ENCODE assay signal across 14 cellular contexts in genomic region chr2:30472326-30472725, GRCh38. TPM values are rescaled to one million over a fixed set of nuclear protein-coding genes. Genes with fewer than 3 reads are reported as not detected.
DNase-seq lines count a peak whose midpoint lies in the region; ATAC-seq, FAIRE-seq and TF ChIP-seq lines count a peak whose summit lies in the region.
"Had no signal": no experiment of that assay in that cellular context is flagged by ENCODE, and none has a peak within 500 bp of the region (broad histone marks: within the 10 kb centered on the region; RNA-seq: fewer than 3 reads in every experiment).

No MANE protein-coding gene starts in this region.

- H3K79me2 ChIP-seq in K562 (ENCODE audit: control insufficient read depth, insufficient read depth, low read length) = peaks cover 76% of the 10 kb centered on the region

- H3K36me3 ChIP-seq in K562 (ENCODE audit: control insufficient read depth, insufficient read depth, low read length) (0 out of 3 replicates have a peak, but pooled peaks cover 4% of the 10 kb centered on the region), vagina (no peaks in the 10 kb centered on the region), testis (ENCODE audit: low read depth, missing control alignments) (no peaks in the 10 kb centered on the region)
- H3K36me3 ChIP-seq: BE2C had no signal

- peaks cover 5% of the 10 kb centered on the region for H3K9me3 Mint-ChIP-seq in natural killer cell treated with Interleukin-12 subunit alpha and Interleukin-12 subunit beta and Interleukin-15 and Interleukin-18, amount 100 ng/mL, for 72 hours
- H3K9me3 Mint-ChIP-seq in natural killer cell = no peaks in the 10 kb centered on the region

- H3K9ac ChIP-seq in K562 (ENCODE audit: insufficient read depth in 1 of 2, low read depth in 2 of 2, low read length in 2 of 2) = no peak overlapping the region
- H3K9ac ChIP-seq: SK-N-SH had no signal

- peak in 1 of 2 donors; percentile 66 for ATAC-seq in natural killer cell treated with Interleukin-12 subunit alpha and Interleukin-12 subunit beta and Interleukin-15 and Interleukin-18, amount 100 ng/mL, for 72 hours
- ATAC-seq in natural killer cell = no peak
- ATAC-seq in K562 = no peak
- ATAC-seq: activated CD4-positive, CD25-positive, alpha-beta regulatory T cell treated with anti-CD3 and anti-CD28 coated beads, Interleukin-2, amount 50 U/mL, for 24 hours; GM23338 had no signal

- no TSS peak for BruUV-seq in K562 (replicated peaks; lab: Mats Ljungman, UMichigan)

- peaks cover 16% of the 10 kb centered on the region for H3K36me3 Mint-ChIP-seq in natural killer cell treated with Interleukin-12 subunit alpha and Interleukin-12 subunit beta and Interleukin-15 and Interleukin-18, amount 100 ng/mL, for 72 hours
- H3K36me3 Mint-ChIP-seq in natural killer cell = no peaks in the 10 kb centered on the region

- no peaks in the 10 kb centered on the region for H3K4me1 ChIP-seq in K562 (replicated peaks in 1 of 2; ENCODE audit: control insufficient read depth in 2 of 2, insufficient read depth in 2 of 2, low read length in 2 of 2)
- peaks cover 14% of the 10 kb centered on the region for H3K4me1 ChIP-seq in vagina
- no peaks in the 10 kb centered on the region for H3K4me1 ChIP-seq in testis
- H3K4me1 ChIP-seq: BE2C had no signal

- intact Hi-C loops in natural killer cell (cut with micrococcal nuclease) = loop anchor here (5.0 kb wide), 1 partner anchor 265 kb away; no protein-coding TSS in a partner anchor
- intact Hi-C loops in K562 (cut with micrococcal nuclease) = no loop called here
- intact Hi-C loops in vagina (cut with DNase I) = no loop called here
- intact Hi-C loops in testis (cut with DNase I; ENCODE audit: low total_unique reads) = no loop called here

- H3K9me3 ChIP-seq in K562 (replicated peaks; ENCODE audit: control insufficient read depth, insufficient read depth, low read depth, low read length) (no peaks in the 10 kb centered on the region), vagina (no peaks in the 10 kb centered on the region), testis (no peaks in the 10 kb centered on the region)
- H3K9me3 ChIP-seq: BE2C, SK-N-SH had no signal

- H3K9me1 ChIP-seq in K562 (ENCODE audit: control insufficient read depth, insufficient read depth, low read length) = no peaks in the 10 kb centered on the region

- peaks cover 29 to 40% of the 10 kb centered on the region in 2 donors for H3K4me1 Mint-ChIP-seq in natural killer cell treated with Interleukin-12 subunit alpha and Interleukin-12 subunit beta and Interleukin-15 and Interleukin-18, amount 100 ng/mL, for 72 hours (ENCODE audit: low read depth in 2 of 2)
- peaks cover 17 to 21% of the 10 kb centered on the region in 2 donors for H3K4me1 Mint-ChIP-seq in natural killer cell

- CTCF ChIA-PET in K562 (lab: Yijun Ruan, JAX; ENCODE audit: low intra/inter-chr PET ratio) = no interaction called here

- TF ChIP-seq CTCF in natural killer cell (IDR thresholded peaks at IDR 0.05) (no peak), NB4 (IDR thresholded peaks at IDR 0.05; ENCODE audit: low read depth, low read length) (no peak), K562 (IDR thresholded peaks at IDR 0.05 in 2 of 3, conservative IDR thresholded peaks at IDR 0.05 in 1 of 3; ENCODE audit: insufficient read depth in 2 of 3, low read depth in 1 of 3, low read length in 3 of 3) (no peak; a peak in 1 of 6 replicates), vagina (IDR thresholded peaks at IDR 0.05) (no peak), testis (IDR thresholded peaks at IDR 0.05) (no peak)

- no peak for FAIRE-seq in K562 (lab: Jason Lieb, UNC)

- H2AFZ ChIP-seq in K562 (ENCODE audit: low read depth, low read length) = no peak overlapping the region
- H2AFZ ChIP-seq: GM23338 had no signal

- H3K4me3 ChIP-seq in NB4 (ENCODE audit: low read depth, low read length) (no peak overlapping the region), K562 (no peak overlapping the region), vagina (no peak overlapping the region), testis (no peak overlapping the region)
- H3K4me3 ChIP-seq: GM23338 had no signal

- no peak overlapping the region for H3K27ac ChIP-seq in K562 (ENCODE audit: extremely low read depth, low read depth, low read length)
- H3K27ac ChIP-seq in vagina = peak overlapping the region; percentile 34
- no peak overlapping the region for H3K27ac ChIP-seq in testis

- no peak overlapping the region for H3K4me2 ChIP-seq in K562 (ENCODE audit: insufficient read depth, low read length)
- H3K4me2 ChIP-seq: GM23338, SK-N-SH had no signal

- H3K4me3 Mint-ChIP-seq in natural killer cell treated with Interleukin-12 subunit alpha and Interleukin-12 subunit beta and Interleukin-15 and Interleukin-18, amount 100 ng/mL, for 72 hours = peak overlapping the region; percentile 1
- no peak overlapping the region for H3K4me3 Mint-ChIP-seq in natural killer cell
- H3K4me3 Mint-ChIP-seq: GM23338 had no signal

- H4K20me1 ChIP-seq in K562 (replicated peaks; ENCODE audit: control insufficient read depth, insufficient read depth, low read length) = 0 out of 2 replicates have a peak, but pooled peaks cover 3% of the 10 kb centered on the region

- no peaks in the 10 kb centered on the region for H3K27me3 Mint-ChIP-seq in natural killer cell treated with Interleukin-12 subunit alpha and Interleukin-12 subunit beta and Interleukin-15 and Interleukin-18, amount 100 ng/mL, for 72 hours
- H3K27me3 Mint-ChIP-seq in natural killer cell (ENCODE audit: low read depth in 2 of 2) = no peaks in the 10 kb centered on the region

- TF ChIP-seq EP300 in K562 (IDR thresholded peaks at IDR 0.05; ENCODE audit: low read length) = no peak

- peak overlapping the region; percentile 5 to 81 for H3K27ac Mint-ChIP-seq in natural killer cell treated with Interleukin-12 subunit alpha and Interleukin-12 subunit beta and Interleukin-15 and Interleukin-18, amount 100 ng/mL, for 72 hours
- H3K27ac Mint-ChIP-seq in natural killer cell = peak overlapping the region in 1 of 2 donors; percentile 6

- POLR2A ChIA-PET in K562 (lab: Yijun Ruan, JAX) = no interaction called here

- TF ChIP-seq RAD21 in K562 (CRISPR knock-in tag; conservative IDR thresholded peaks at IDR 0.05 in 1 of 2, IDR thresholded peaks at IDR 0.05 in 1 of 2) = no peak

- TF ChIP-seq POLR2A in NB4 (IDR thresholded peaks at IDR 0.05; ENCODE audit: extremely low read depth, insufficient read length) = no peak
- TF ChIP-seq POLR2A in K562 (conservative IDR thresholded peaks at IDR 0.05) = no peak
- no peak for TF ChIP-seq POLR2A in vagina (IDR thresholded peaks at IDR 0.05)
- no peak for TF ChIP-seq POLR2A in testis (IDR thresholded peaks at IDR 0.05)

- in situ Hi-C loops in K562 (cut with MboI) = no loop called here

- H3K27me3 ChIP-seq in K562 (ENCODE audit: control insufficient read depth in 2 of 2, insufficient read depth in 2 of 2, low read length in 2 of 2) (no peaks in the 10 kb centered on the region), vagina (no peaks in the 10 kb centered on the region), testis (no peaks in the 10 kb centered on the region)
- H3K27me3 ChIP-seq: BE2C had no signal

- no peak for DNase-seq in natural killer cell treated with Interleukin-12 subunit alpha and Interleukin-12 subunit beta and Interleukin-15 and Interleukin-18, amount 100 ng/mL, for 72 hours (ENCODE audit: low spot score)
- no peak for DNase-seq in natural killer cell
- peak; percentile 25 for DNase-seq in NB4 (ENCODE audit: low read depth)
- no peak for DNase-seq in K562 (ENCODE audit: extremely low read depth in 1 of 4, low spot score in 3 of 4)
- no peak for DNase-seq in vagina (ENCODE audit: extremely low spot score in 2 of 2)
- no peak for DNase-seq in activated effector memory CD4-positive, alpha-beta T cell treated with anti-CD3 and anti-CD28 coated beads, Interleukin-2, amount 50 U/mL, for 16 hours
- DNase-seq in NCI-H748 (lab: John Stamatoyannopoulos, UW; ENCODE audit: unreplicated experiment) = no peak
- DNase-seq in testis = no peak
- DNase-seq: BE2C; DMS53; effector memory CD4-positive, alpha-beta T cell; SK-N-SH had no signal

TF ChIP-seq in K562, 482 proteins besides CTCF, POLR2A, EP300 and RAD21:
- TF ChIP-seq TRIM24 (IDR thresholded peaks at IDR 0.05) (peak in 1 of 2 experiments; percentile 12; a peak in 1 of 4 replicates), ZBTB1 (CRISPR knock-in tag; IDR thresholded peaks at IDR 0.05; ENCODE audit: borderline replicate concordance, low read depth) (no peak), CEBPG (CRISPR knock-in tag; IDR thresholded peaks at IDR 0.05) (no peak), CEBPG (tag; conservative IDR thresholded peaks at IDR 0.05 in 1 of 2, IDR thresholded peaks at IDR 0.05 in 1 of 2) (peak; percentile 70 to 79)
TF ChIP-seq in K562: peak in this region for 2.

RNA-seq across cellular contexts. Expression of gene LCLAT1, which starts 25.3 kb away (rescaled TPM):
- 10 to 100 TPM; 25.5 to 33.1 TPM for total RNA-seq in natural killer cell treated with Interleukin-12 subunit alpha and Interleukin-12 subunit beta and Interleukin-15 and Interleukin-18, amount 100 ng/mL, for 72 hours
- total RNA-seq in natural killer cell (10 to 100 TPM; 13.0 to 16.2 (median 14.2) TPM), K562 (2014; rRNA removed) (12.1 and 12.2 TPM in 2 replicates), K562 (2014; rRNA removed; fragmentation: Illumina TruSeq; extraction: Trizol) (27.0 and 27.1 TPM in 2 replicates), K562 (2015; rRNA removed; fragmentation: Illumina TruSeq; extraction: Trizol) (21.5 and 22.9 TPM in 2 replicates), K562 (2021) (28.6 and 29.7 TPM in 2 replicates), vagina (19.6 TPM), testis (10 to 100 TPM; 34.9 to 39.4 TPM)
- 59.6 and 95.0 TPM in 2 replicates for total RNA-seq in K562 (2011; cell fraction: chromatin; rRNA removed; ENCODE audit: low replicate concordance)
- total RNA-seq in K562 (2011; cell fraction: nucleolus; rRNA removed) = 20.0 and 25.8 TPM in 2 replicates
- total RNA-seq in K562 (2011; cell fraction: nucleoplasm; rRNA removed) = 38.7 and 54.7 TPM in 2 replicates
- polyA plus RNA-seq in K562 (2011; rRNA removed) (15.4 and 25.4 TPM in 2 replicates), K562 (2014; fragmentation: Illumina TruSeq; extraction: Trizol) (10.3 and 12.8 TPM in 2 replicates), K562 (2014; fragmentation: Nextera tagmentation; extraction: Ambion mirVana) (10 to 100 TPM; 29.4 to 63.3 TPM), K562 (2014; rRNA removed) (8.9 and 12.6 TPM in 2 replicates), testis (ENCODE audit: insufficient read depth, low read depth, low replicate concordance) (11.1 TPM)
- 7.2 and 9.5 TPM in 2 replicates for polyA plus RNA-seq in K562 (2011; cell fraction: cytosol; rRNA removed)
- 7.9 and 10.6 TPM in 2 replicates for polyA plus RNA-seq in K562 (2011; cell fraction: nucleus; rRNA removed)
- 4.2 and 6.3 TPM in 2 replicates for polyA plus RNA-seq in K562 (2012)
- polyA minus RNA-seq in K562 (2011; rRNA and poly(A)+ RNA removed) = 84.0 and 84.7 TPM in 2 replicates
- 17.6 and 25.5 TPM in 2 replicates for polyA minus RNA-seq in K562 (2011; cell fraction: cytosol; rRNA and poly(A)+ RNA removed)
- 28.4 and 38.2 TPM in 2 replicates for polyA minus RNA-seq in K562 (2011; cell fraction: nucleus; rRNA and poly(A)+ RNA removed)
